ENCODE assay signal across 11 cellular contexts in genomic region chr22:22167791-22168189, GRCh38.
DNase-seq lines count a peak whose midpoint lies in the region; ATAC-seq, FAIRE-seq and TF ChIP-seq lines count a peak whose summit lies in the region.
"Had no signal": no experiment of that assay in that cellular context is flagged by ENCODE, and none has a peak within 500 bp of the region (broad histone marks: within the 10 kb centered on the region; RNA-seq: fewer than 3 reads in every experiment).

No MANE protein-coding gene starts in this region.

- ATAC-seq in HG03060 (IDR thresholded peaks at IDR 0.05; ENCODE audit: low read depth, unreplicated experiment), result peak; percentile 79
- ATAC-seq in Right ventricle myocardium superior (ENCODE audit: poor library complexity), result no peak
- ATAC-seq in left cardiac atrium, result no peak

- DNase-seq in RPMI8226, result peak; percentile 69
- DNase-seq in Right ventricle myocardium superior, result no peak
- DNase-seq in stimulated activated CD4-positive, alpha-beta T cell treated with anti-CD3 and anti-CD28 coated beads, Interleukin-15, amount 100 ng/mL, for 24 hours, result no peak
- DNase-seq in urothelium cell line (ENCODE audit: low spot score), result no peak
- DNase-seq in left cardiac atrium, result no peak
- DNase-seq: upper lobe of left lung had no signal

- peak overlapping the region in 4 of 10 experiments; percentile 43 to 58 (median 51); a peak in 7 of 20 replicates for H3K4me3 ChIP-seq in BLaER1 treated with 17β-estradiol and CSF1 and Interleukin-3, amounts not matched to agents 10 nM and 100 nM

- peak overlapping the region; percentile 46 to 91 (median 77); a peak in 21 of 22 replicates for H3K4me2 ChIP-seq in BLaER1 treated with 17β-estradiol and CSF1 and Interleukin-3, amounts not matched to agents 10 nM and 100 nM

- H3K9me3 ChIP-seq in BLaER1 treated with 17β-estradiol and CSF1 and Interleukin-3, amounts not matched to agents 10 nM and 100 nM (replicated peaks in 1 of 11), result no peaks in the 10 kb centered on the region
- H3K9me3 ChIP-seq: pancreas, upper lobe of left lung had no signal

- H3K27ac ChIP-seq in BLaER1 treated with 17β-estradiol and CSF1 and Interleukin-3, amounts not matched to agents 10 nM and 100 nM, result peak overlapping the region in 8 of 11 experiments; percentile 44 to 84 (median 70); a peak in 15 of 22 replicates
- H3K27ac ChIP-seq: RWPE1, upper lobe of left lung had no signal

- in situ Hi-C loops in GM18951 (cut with MboI; ENCODE audit: low sequenced_read_pairs, unreplicated experiment), result no loop called here

- peaks cover 12 to 82% (median 67%) of the 10 kb centered on the region in 10 experiments for H3K4me1 ChIP-seq in BLaER1 treated with 17β-estradiol and CSF1 and Interleukin-3, amounts not matched to agents 10 nM and 100 nM
- H3K4me1 ChIP-seq: pancreas had no signal

- peak overlapping the region in 6 of 11 experiments; percentile 8 to 72 (median 66); a peak in 11 of 22 replicates for H3K9ac ChIP-seq in BLaER1 treated with 17β-estradiol and CSF1 and Interleukin-3, amounts not matched to agents 10 nM and 100 nM

- H3K27me3 ChIP-seq in BLaER1 treated with 17β-estradiol and CSF1 and Interleukin-3, amounts not matched to agents 10 nM and 100 nM, result no peaks in the 10 kb centered on the region
- H3K27me3 ChIP-seq: pancreas, upper lobe of left lung had no signal

- no peak for FAIRE-seq in urothelium cell line (lab: Jason Lieb, UNC)
- FAIRE-seq: pancreas had no signal

- TF ChIP-seq POLR2A in GM18951 (IDR thresholded peaks at IDR 0.05; ENCODE audit: extremely low read depth, insufficient read depth, insufficient read length), result peak; percentile 32

- H3K36me3 ChIP-seq in BLaER1 treated with 17β-estradiol and CSF1 and Interleukin-3, amounts not matched to agents 10 nM and 100 nM, result no peaks in the 10 kb centered on the region
- H3K36me3 ChIP-seq: pancreas, upper lobe of left lung had no signal

- intact Hi-C loops in Right ventricle myocardium superior (cut with DNase I), result no loop called here
- intact Hi-C loops in left cardiac atrium (cut with DNase I), result no loop called here

- no peaks in the 10 kb centered on the region for H4K20me1 ChIP-seq in BLaER1 treated with 17β-estradiol and CSF1 and Interleukin-3, amounts not matched to agents 10 nM and 100 nM
